ENCODE assay signal across 9 cellular contexts in genomic region chr9:137163101-137163661, GRCh38. TPM values are rescaled to one million over a fixed set of nuclear protein-coding genes. Genes with fewer than 3 reads are reported as not detected.
DNase-seq lines count a peak whose midpoint lies in the region; ATAC-seq and TF ChIP-seq lines count a peak whose summit lies in the region.
"Had no signal": no experiment of that assay in that cellular context is flagged by ENCODE, and none has a peak within 500 bp of the region (broad histone marks: within the 10 kb centered on the region; RNA-seq: fewer than 3 reads in every experiment).

No MANE protein-coding gene starts in this region.

- intact Hi-C loops in dorsolateral prefrontal cortex (cut with DNase I): no loop called here
- intact Hi-C loops in lower leg skin (cut with DNase I; ENCODE audit: low total_unique reads): no loop called here

- H3K9me3 ChIP-seq in neuron (ENCODE audit: low read length): no peaks in the 10 kb centered on the region

- H3K27ac ChIP-seq in dorsolateral prefrontal cortex: peak overlapping the region in 13 of 59 donors; percentile 1 to 83 (median 41)

- no peaks in the 10 kb centered on the region for H3K36me3 ChIP-seq in neuron (ENCODE audit: insufficient read depth, low read length)

- TF ChIP-seq POLR2A in lower leg skin (IDR thresholded peaks at IDR 0.05): no peak

- no peak for TF ChIP-seq CTCF in fibroblast of the aortic adventitia (IDR thresholded peaks at IDR 0.05; ENCODE audit: insufficient read depth, low read length)
- no peak for TF ChIP-seq CTCF in dorsolateral prefrontal cortex (IDR thresholded peaks at IDR 0.05 in 54 of 56, conservative IDR thresholded peaks at IDR 0.05 in 2 of 56; ENCODE audit: low read depth in 1 of 56, partially characterized antibody in 56 of 56)
- no peak for TF ChIP-seq CTCF in lower leg skin (IDR thresholded peaks at IDR 0.05)

- peaks cover 32% of the 10 kb centered on the region for H3K4me1 ChIP-seq in neuron (ENCODE audit: insufficient read depth, low read length)

- no peak overlapping the region for H2AFZ ChIP-seq in neuron (ENCODE audit: low read depth, low read length)

- WGBS in lower leg skin, 2 donors: 13 to 17% methylated on average over 22 to 39 of the region's 43 CpGs

- peak; percentile 21 for DNase-seq in CD1c-positive myeloid dendritic cell (ENCODE audit: extremely low spot score)
- peak; percentile 30 for DNase-seq in RPMI8226
- DNase-seq in fibroblast of the aortic adventitia (ENCODE audit: low read depth): peak; percentile 6
- no peak for DNase-seq in DMS79 (lab: John Stamatoyannopoulos, UW)
- DNase-seq in dorsolateral prefrontal cortex: no peak
- DNase-seq in lower leg skin (ENCODE audit: low spot score in 2 of 2): no peak

- no peak for ATAC-seq in GM21423 (IDR thresholded peaks at IDR 0.05; ENCODE audit: unreplicated experiment)

- H3K4me3 ChIP-seq in fibroblast of the aortic adventitia (ENCODE audit: low read depth, low read length): peak overlapping the region; percentile 42
- peak overlapping the region; percentile 34 for H3K4me3 ChIP-seq in neuron (ENCODE audit: low read length)
- H3K4me3 ChIP-seq in dorsolateral prefrontal cortex: peak overlapping the region in 6 of 59 donors; percentile 3 to 31 (median 20)
- H3K4me3 ChIP-seq in lower leg skin (ENCODE audit: low read depth, poor library complexity, severe bottlenecking): no peak overlapping the region

- peaks cover 86% of the 10 kb centered on the region for H3K27me3 ChIP-seq in neuron (ENCODE audit: insufficient read depth, low read length)
- peaks cover 0 to 100% (median 76%) of the 10 kb centered on the region in 45 donors for H3K27me3 ChIP-seq in dorsolateral prefrontal cortex

RNA-seq across cellular contexts. Expression of gene LRRC26, which starts 6.7 kb away (rescaled TPM):
- total RNA-seq in fibroblast of the aortic adventitia (ENCODE audit: low replicate concordance) (not detected in 2 replicates), dorsolateral prefrontal cortex (1 to 10 TPM in 8 of 120 experiments, under 1 TPM in 23, not detected in 89; 0.42 to 1.4 (median 0.75) TPM), lower leg skin (10 to 100 TPM in 3 of 4 donors, 1 to 10 TPM in 1; 4.1 to 29.0 (median 21.3) TPM)
- total RNA-seq: mesenteric fat pad had no signal

RNA-seq across cellular contexts. Expression of gene TMEM210, which starts 8.7 kb away (rescaled TPM):
- total RNA-seq in fibroblast of the aortic adventitia (ENCODE audit: low replicate concordance) (not detected in 2 replicates), dorsolateral prefrontal cortex (not detected), lower leg skin (not detected)
- total RNA-seq: mesenteric fat pad had no signal

RNA-seq across cellular contexts. Expression of gene GRIN1, which starts 24.2 kb away (rescaled TPM):
- total RNA-seq in fibroblast of the aortic adventitia (ENCODE audit: low replicate concordance): not detected in 2 replicates
- 100 to 1,000 TPM; 175 to 937 (median 565) TPM for total RNA-seq in dorsolateral prefrontal cortex
- total RNA-seq in lower leg skin: 1 to 10 TPM in 1 of 4 donors, under 1 TPM in 2, not detected in 1; 0.10 to 2.4 (median 0.49) TPM
- total RNA-seq: mesenteric fat pad had no signal

RNA-seq across cellular contexts. Expression of gene ANAPC2, which starts 25.2 kb away (rescaled TPM):
- total RNA-seq in fibroblast of the aortic adventitia (ENCODE audit: low replicate concordance): 25.7 and 28.0 TPM in 2 replicates
- total RNA-seq in dorsolateral prefrontal cortex: 100 to 1,000 TPM in 1 of 120 experiments, 10 to 100 TPM in 119; 51.4 to 105 (median 68.3) TPM
- 10 to 100 TPM; 26.2 to 69.3 (median 30.5) TPM for total RNA-seq in lower leg skin

RNA-seq across cellular contexts. Expression of gene SSNA1, which starts 25.3 kb away (rescaled TPM):
- total RNA-seq in fibroblast of the aortic adventitia (ENCODE audit: low replicate concordance) (43.5 and 51.5 TPM in 2 replicates), dorsolateral prefrontal cortex (10 to 100 TPM; 37.0 to 77.8 (median 49.6) TPM), lower leg skin (100 to 1,000 TPM in 2 of 4 donors, 10 to 100 TPM in 2; 79.2 to 112 (median 93.1) TPM)

Comparison
In these comparisons a context has a peak if more than half of its experiments do, and no peak if none do; other contexts are left out.
1. DNase-seq: peak in CD1c-positive myeloid dendritic cell (single experiment), RPMI8226 (single experiment) and fibroblast of the aortic adventitia (single experiment); none in DMS79 (single experiment), dorsolateral prefrontal cortex (0 of 10) and lower leg skin (0 of 2).
2. RNA of gene GRIN1, which starts 24.2 kb away (total RNA-seq): 175 to 937 TPM in dorsolateral prefrontal cortex; 0.10 to 2.4 TPM in lower leg skin and not detected in fibroblast of the aortic adventitia; every median in the first group is over 10 times any median in the second.